ENCODE assay signal across 15 cellular contexts in the genomic region with DNA sequence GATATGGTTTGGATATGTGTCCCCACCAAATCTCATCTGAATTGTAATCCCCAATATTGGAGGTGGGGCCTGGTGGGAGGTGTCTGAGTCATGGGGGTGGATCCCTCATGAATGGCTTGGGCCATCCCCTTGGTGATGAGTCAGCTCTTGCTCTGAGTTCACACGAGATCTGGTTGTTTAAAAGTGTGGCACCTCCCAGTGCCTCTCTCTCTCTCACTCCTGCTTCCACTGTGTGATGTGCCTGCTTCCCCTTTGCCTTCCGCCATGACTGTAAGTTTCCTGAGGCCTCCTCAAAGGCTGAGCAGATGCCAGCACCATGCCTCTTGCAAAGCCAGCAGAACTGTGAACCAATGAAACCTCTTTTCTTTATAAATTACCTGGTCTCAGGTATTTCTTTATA. TPM values are rescaled to one million over a fixed set of nuclear protein-coding genes. Genes with fewer than 3 reads are reported as not detected.
DNase-seq lines count a peak whose midpoint lies in the region; ATAC-seq and TF ChIP-seq lines count a peak whose summit lies in the region.
"Had no signal": no experiment of that assay in that cellular context is flagged by ENCODE, and none has a peak within 500 bp of the region (broad histone marks: within the 10 kb centered on the region; RNA-seq: fewer than 3 reads in every experiment).

No MANE protein-coding gene starts in this region.

- no peaks in the 10 kb centered on the region for H3K27me3 Mint-ChIP-seq in MCF 10A (ENCODE audit: insufficient read depth, unreplicated experiment)
- peaks cover 25% of the 10 kb centered on the region for H3K27me3 Mint-ChIP-seq in activated T-cell treated with anti-CD3 and anti-CD28 coated beads, Interleukin-2, amount 50 U/mL, for 4 hours (ENCODE audit: low read depth)
- peaks cover 40% of the 10 kb centered on the region for H3K27me3 Mint-ChIP-seq in neural crest cell (ENCODE audit: low read depth)
- H3K27me3 Mint-ChIP-seq in osteocyte (ENCODE audit: unreplicated experiment): peaks cover 36% of the 10 kb centered on the region

- H3K27me3 ChIP-seq in breast epithelium: peaks cover 0 to 5% of the 10 kb centered on the region in 2 donors

- H3K36me3 ChIP-seq in breast epithelium: no peaks in the 10 kb centered on the region
- H3K36me3 ChIP-seq: esophagus squamous epithelium, tibial artery had no signal

- DNase-seq in MCF 10A (ENCODE audit: unreplicated experiment) (peak; percentile 68), breast epithelium (ENCODE audit: low spot score in 2 of 2) (no peak), neural crest cell (ENCODE audit: low read depth, low spot score) (no peak), stromal cell of bone marrow (ENCODE audit: low read depth) (peak; percentile 18), osteocyte (ENCODE audit: extremely low spot score, unreplicated experiment) (no peak), midbrain (lab: John Stamatoyannopoulos, UW) (no peak)
- peak; percentile 27 for DNase-seq in activated T-cell treated with anti-CD3 and anti-CD28 coated beads, Interleukin-2, amount 50 U/mL, for 4 hours
- DNase-seq: esophagus squamous epithelium, immature natural killer cell, NCI-H2171 treated with DMSO at 0.1 percent for 48 hours, Right ventricle myocardium superior, small intestine, tibial artery had no signal

- H3K4me1 Mint-ChIP-seq in MCF 10A (ENCODE audit: insufficient read depth, unreplicated experiment) (peaks cover 7% of the 10 kb centered on the region), neural crest cell (no peaks in the 10 kb centered on the region), osteocyte (ENCODE audit: unreplicated experiment) (no peaks in the 10 kb centered on the region)
- peaks cover 3% of the 10 kb centered on the region for H3K4me1 Mint-ChIP-seq in activated T-cell treated with anti-CD3 and anti-CD28 coated beads, Interleukin-2, amount 50 U/mL, for 4 hours (ENCODE audit: low read depth)
- H3K4me1 Mint-ChIP-seq: immature natural killer cell had no signal

- H3K36me3 Mint-ChIP-seq in MCF 10A (ENCODE audit: insufficient read depth, unreplicated experiment) (no peaks in the 10 kb centered on the region), neural crest cell (ENCODE audit: low read depth) (no peaks in the 10 kb centered on the region), osteocyte (ENCODE audit: unreplicated experiment) (no peaks in the 10 kb centered on the region)
- no peaks in the 10 kb centered on the region for H3K36me3 Mint-ChIP-seq in activated T-cell treated with anti-CD3 and anti-CD28 coated beads, Interleukin-2, amount 50 U/mL, for 4 hours (ENCODE audit: insufficient read depth)
- H3K36me3 Mint-ChIP-seq: naive thymus-derived CD4-positive, alpha-beta T cell had no signal

- TF ChIP-seq POLR2A in breast epithelium (IDR thresholded peaks at IDR 0.05): no peak

- H3K4me3 ChIP-seq in breast epithelium: no peak overlapping the region
- H3K4me3 ChIP-seq: esophagus squamous epithelium, tibial artery had no signal

- TF ChIP-seq CTCF in MCF 10A (IDR thresholded peaks at IDR 0.05; ENCODE audit: unreplicated experiment) (no peak), breast epithelium (IDR thresholded peaks at IDR 0.05) (no peak), neural crest cell (conservative IDR thresholded peaks at IDR 0.05) (no peak), osteocyte (IDR thresholded peaks at IDR 0.05) (no peak)

- H3K9me3 ChIP-seq in breast epithelium: no peaks in the 10 kb centered on the region
- H3K9me3 ChIP-seq: esophagus squamous epithelium, tibial artery had no signal

- POLR2A ChIA-PET in MCF 10A (lab: Yijun Ruan, JAX): interaction anchor here (1.1 kb wide), 1 partner anchor 11 kb away, joined by 3 read pairs; no protein-coding TSS in a partner anchor

- no TSS peak for BruUV-seq in MCF 10A (replicated peaks; lab: Mats Ljungman, UMichigan)

- CTCF ChIA-PET in MCF 10A (lab: Yijun Ruan, JAX): interaction anchor here (1.2 kb wide), 1 partner anchor 8 kb away, joined by 3 read pairs; no protein-coding TSS in a partner anchor

- H3K27ac Mint-ChIP-seq in MCF 10A (ENCODE audit: low read depth, unreplicated experiment): no peak overlapping the region
- H3K27ac Mint-ChIP-seq in neural crest cell (ENCODE audit: unreplicated experiment): peak overlapping the region; percentile 89
- H3K27ac Mint-ChIP-seq in osteocyte (ENCODE audit: unreplicated experiment): no peak overlapping the region
- H3K27ac Mint-ChIP-seq: immature natural killer cell; naive thymus-derived CD4-positive, alpha-beta T cell had no signal

- H3K4me3 Mint-ChIP-seq in MCF 10A (ENCODE audit: unreplicated experiment) (no peak overlapping the region), neural crest cell (no peak overlapping the region), osteocyte (ENCODE audit: unreplicated experiment) (no peak overlapping the region)
- no peak overlapping the region for H3K4me3 Mint-ChIP-seq in activated T-cell treated with anti-CD3 and anti-CD28 coated beads, Interleukin-2, amount 50 U/mL, for 4 hours
- H3K4me3 Mint-ChIP-seq: immature natural killer cell; naive thymus-derived CD4-positive, alpha-beta T cell had no signal

- H3K9me3 Mint-ChIP-seq in MCF 10A (ENCODE audit: unreplicated experiment) (no peaks in the 10 kb centered on the region), neural crest cell (no peaks in the 10 kb centered on the region), osteocyte (ENCODE audit: unreplicated experiment) (no peaks in the 10 kb centered on the region)
- no peaks in the 10 kb centered on the region for H3K9me3 Mint-ChIP-seq in activated T-cell treated with anti-CD3 and anti-CD28 coated beads, Interleukin-2, amount 50 U/mL, for 4 hours
- H3K9me3 Mint-ChIP-seq: immature natural killer cell; naive thymus-derived CD4-positive, alpha-beta T cell had no signal

- ATAC-seq in activated T-cell treated with anti-CD3 and anti-CD28 coated beads, Interleukin-2, amount 50 U/mL, for 4 hours: peak; percentile 83 to 90
- no peak for ATAC-seq in SK-N-SH treated with all-trans-retinoic acid at 6 μM for 48 hours
- ATAC-seq: naive thymus-derived CD4-positive, alpha-beta T cell had no signal

- no peak overlapping the region for H3K27ac ChIP-seq in breast epithelium
- H3K27ac ChIP-seq: esophagus squamous epithelium, tibial artery had no signal

- H3K4me1 ChIP-seq in breast epithelium: no peaks in the 10 kb centered on the region
- H3K4me1 ChIP-seq: tibial artery had no signal

- intact Hi-C loops in MCF 10A (cut with micrococcal nuclease): no loop called here
- intact Hi-C loops in breast epithelium (cut with DNase I; ENCODE audit: low total_unique reads): no loop called here

TF ChIP-seq in SK-N-SH treated with all-trans-retinoic acid at 6 μM for 48 hours, 23 proteins besides CTCF, POLR2A, EP300 and RAD21:
- no peak for TF ChIP-seq ESRRG (CRISPR knock-in tag; IDR thresholded peaks at IDR 0.05)
- TF ChIP-seq PPARA (CRISPR knock-in tag; IDR thresholded peaks at IDR 0.05; ENCODE audit: borderline replicate concordance): no peak
- TF ChIP-seq PATZ1 (CRISPR knock-in tag; IDR thresholded peaks at IDR 0.05; ENCODE audit: borderline replicate concordance): no peak
TF ChIP-seq in SK-N-SH treated with all-trans-retinoic acid at 6 μM for 48 hours: peak in this region for 0.

RNA-seq across cellular contexts. Expression of gene GCK, which starts 4.8 kb away (rescaled TPM):
- total RNA-seq in MCF 10A (2022) (not detected in 2 replicates), breast epithelium (1 to 10 TPM in 1 of 3 donors, under 1 TPM in 1, not detected in 1; 0.48 to 1.6 TPM), neural crest cell (0.42 and 0.52 TPM in 2 replicates), osteocyte (not detected in 2 replicates)
- total RNA-seq in activated T-cell treated with anti-CD3 and anti-CD28 coated beads, Interleukin-2, amount 50 U/mL, for 4 hours: 1 to 10 TPM; 1.3 to 4.3 (median 2.7) TPM

RNA-seq across cellular contexts. Expression of gene YKT6, which starts 6.7 kb away (rescaled TPM):
- total RNA-seq in MCF 10A (2022): 107 and 153 TPM in 2 replicates
- total RNA-seq in breast epithelium: 10 to 100 TPM; 40.2 to 57.0 (median 49.4) TPM
- total RNA-seq in activated T-cell treated with anti-CD3 and anti-CD28 coated beads, Interleukin-2, amount 50 U/mL, for 4 hours: 100 to 1,000 TPM; 114 to 121 (median 115) TPM
- 95.9 and 97.4 TPM in 2 replicates for total RNA-seq in neural crest cell
- total RNA-seq in osteocyte: 89.5 and 106 TPM in 2 replicates

RNA-seq across cellular contexts. Expression of gene MYL7, which starts 52.9 kb away (rescaled TPM):
- total RNA-seq in MCF 10A (2022) (not detected in 2 replicates), breast epithelium (under 1 TPM in 1 of 3 donors, not detected in 2; 0.73 TPM), neural crest cell (not detected in 2 replicates), osteocyte (not detected in 2 replicates)
- under 1 TPM in 1 of 3 donors, not detected in 2; 0.55 TPM for total RNA-seq in activated T-cell treated with anti-CD3 and anti-CD28 coated beads, Interleukin-2, amount 50 U/mL, for 4 hours
- total RNA-seq: esophagus squamous epithelium; naive thymus-derived CD4-positive, alpha-beta T cell had no signal

Comparison
In these comparisons a context has a peak if more than half of its experiments do, and no peak if none do; other contexts are left out.
1. DNase-seq: peak in MCF 10A (single experiment), activated T-cell treated with anti-CD3 and anti-CD28 coated beads, Interleukin-2, amount 50 U/mL, for 4 hours (single experiment) and stromal cell of bone marrow (single experiment); none in breast epithelium (0 of 2), neural crest cell (single experiment), osteocyte (single experiment) and midbrain (single experiment).